In genomic region chr7:102044984-102045673, GRCh38 we compare ENCODE assay signal across 8 cellular contexts.
DNase-seq lines count a peak whose midpoint lies in the region; ATAC-seq and TF ChIP-seq lines count a peak whose summit lies in the region.

No MANE protein-coding gene starts in this region.

- H3K27me3 ChIP-seq in CD4-positive, alpha-beta memory T cell (ENCODE audit: insufficient read depth, low read length), result no peaks in the 10 kb centered on the region

- H3K9me3 Mint-ChIP-seq in stimulated activated naive B cell treated with anti-CD40 and anti-IgM and Interleukin-4, amounts not matched to agents 10 μg/mL and 1 μg/mL and 100 μg/mL, for 72 hours, result peaks cover 0 to 1% of the 10 kb centered on the region in 2 donors
- no peaks in the 10 kb centered on the region for H3K9me3 Mint-ChIP-seq in CD4-positive, alpha-beta memory T cell

- H3K4me3 ChIP-seq in CD4-positive, alpha-beta memory T cell (ENCODE audit: low read length in 2 of 2), result no peak overlapping the region

- H3K27ac Mint-ChIP-seq in stimulated activated naive B cell treated with anti-CD40 and anti-IgM and Interleukin-4, amounts not matched to agents 10 μg/mL and 1 μg/mL and 100 μg/mL, for 72 hours, result peak overlapping the region; percentile 51
- no peak overlapping the region for H3K27ac Mint-ChIP-seq in CD4-positive, alpha-beta memory T cell

- H3K36me3 ChIP-seq in CD4-positive, alpha-beta memory T cell (ENCODE audit: insufficient read depth, low read length), result no peaks in the 10 kb centered on the region

- CTCF ChIA-PET in CD4-positive, alpha-beta memory T cell (lab: Charles Lee; ENCODE audit: partially characterized antibody), result no interaction called here

- ATAC-seq in SK-N-SH treated with all-trans-retinoic acid at 6 μM for 48 hours, result peak; percentile 92
- peak; percentile 33 to 60 for ATAC-seq in stimulated activated naive B cell treated with anti-CD40 and anti-IgM and Interleukin-4, amounts not matched to agents 10 μg/mL and 1 μg/mL and 100 μg/mL, for 72 hours (replicated peaks)
- ATAC-seq in GM18861 (IDR thresholded peaks at IDR 0.05; ENCODE audit: unreplicated experiment), result no peak
- ATAC-seq in GM21825 (IDR thresholded peaks at IDR 0.05; ENCODE audit: unreplicated experiment), result no peak

- peak; percentile 47 to 55 for DNase-seq in SHP77 (lab: John Stamatoyannopoulos, UW)
- no peak for DNase-seq in SHP77 treated with DMSO at 0.1 percent for 48 hours (lab: John Stamatoyannopoulos, UW)
- DNase-seq in hepatic stellate cell (ENCODE audit: low spot score), result peak; percentile 54
- DNase-seq in stimulated activated naive B cell treated with anti-CD40 and anti-IgM and Interleukin-4, amounts not matched to agents 10 μg/mL and 1 μg/mL and 100 μg/mL, for 72 hours, result no peak
- DNase-seq in CD4-positive, alpha-beta memory T cell, result no peak

- H3K4me3 Mint-ChIP-seq in stimulated activated naive B cell treated with anti-CD40 and anti-IgM and Interleukin-4, amounts not matched to agents 10 μg/mL and 1 μg/mL and 100 μg/mL, for 72 hours, result peak overlapping the region; percentile 61 to 64
- H3K4me3 Mint-ChIP-seq in CD4-positive, alpha-beta memory T cell, result no peak overlapping the region

- H3K27me3 Mint-ChIP-seq in stimulated activated naive B cell treated with anti-CD40 and anti-IgM and Interleukin-4, amounts not matched to agents 10 μg/mL and 1 μg/mL and 100 μg/mL, for 72 hours, result no peaks in the 10 kb centered on the region
- no peaks in the 10 kb centered on the region for H3K27me3 Mint-ChIP-seq in CD4-positive, alpha-beta memory T cell

- no peaks in the 10 kb centered on the region for H3K9me3 ChIP-seq in CD4-positive, alpha-beta memory T cell (ENCODE audit: control insufficient read depth in 1 of 2, low read length in 2 of 2)

- intact Hi-C loops in CD4-positive, alpha-beta memory T cell (cut with micrococcal nuclease), result no loop called here

- H3K4me1 Mint-ChIP-seq in stimulated activated naive B cell treated with anti-CD40 and anti-IgM and Interleukin-4, amounts not matched to agents 10 μg/mL and 1 μg/mL and 100 μg/mL, for 72 hours, result peaks cover 43 to 65% of the 10 kb centered on the region in 2 donors
- H3K4me1 Mint-ChIP-seq in CD4-positive, alpha-beta memory T cell, result peaks cover 0 to 6% (median 2%) of the 10 kb centered on the region in 4 donors

- peaks cover 3 to 33% of the 10 kb centered on the region in 2 donors for H3K36me3 Mint-ChIP-seq in stimulated activated naive B cell treated with anti-CD40 and anti-IgM and Interleukin-4, amounts not matched to agents 10 μg/mL and 1 μg/mL and 100 μg/mL, for 72 hours
- H3K36me3 Mint-ChIP-seq in CD4-positive, alpha-beta memory T cell, result peaks cover 5 to 8% of the 10 kb centered on the region in 2 donors

- H3K4me1 ChIP-seq in CD4-positive, alpha-beta memory T cell (ENCODE audit: insufficient read depth, low read length), result no peaks in the 10 kb centered on the region

- no peak overlapping the region for H3K27ac ChIP-seq in CD4-positive, alpha-beta memory T cell (ENCODE audit: low read depth, low read length)

- POLR2A ChIA-PET in CD4-positive, alpha-beta memory T cell (lab: Charles Lee; ENCODE audit: partially characterized antibody), result no interaction called here

TF ChIP-seq in SK-N-SH treated with all-trans-retinoic acid at 6 μM for 48 hours, 23 proteins besides CTCF, POLR2A, EP300 and RAD21:
- TF ChIP-seq ISL1 (CRISPR knock-in tag; IDR thresholded peaks at IDR 0.05), result peak; percentile 65; the same call in 1 of the 2 replicates
- TF ChIP-seq ZNF70 (CRISPR knock-in tag; IDR thresholded peaks at IDR 0.05), result no peak
- peak; percentile 98 for TF ChIP-seq TCF4 (CRISPR knock-in tag; IDR thresholded peaks at IDR 0.05; ENCODE audit: borderline replicate concordance)
- peak; percentile 87 for TF ChIP-seq PATZ1 (CRISPR knock-in tag; IDR thresholded peaks at IDR 0.05; ENCODE audit: borderline replicate concordance)
- 0 out of 2 replicates have a peak, but pooled peaks have one; percentile 41 for TF ChIP-seq ZC3H10 (CRISPR knock-in tag; IDR thresholded peaks at IDR 0.05)
- no peak for TF ChIP-seq BACH2 (CRISPR knock-in tag; IDR thresholded peaks at IDR 0.05; ENCODE audit: borderline replicate concordance)
- peak; percentile 95 for TF ChIP-seq TSHZ2 (CRISPR knock-in tag; IDR thresholded peaks at IDR 0.05)

Comparison
In these comparisons a context has a peak if more than half of its experiments do, and no peak if none do; other contexts are left out.
1. DNase-seq: peak in SHP77 (2 of 2) and hepatic stellate cell (single experiment); none in SHP77 treated with DMSO at 0.1 percent for 48 hours (single experiment), stimulated activated naive B cell treated with anti-CD40 and anti-IgM and Interleukin-4, amounts not matched to agents 10 μg/mL and 1 μg/mL and 100 μg/mL, for 72 hours (single experiment) and CD4-positive, alpha-beta memory T cell (0 of 5).
2. ATAC-seq: peak in SK-N-SH treated with all-trans-retinoic acid at 6 μM for 48 hours (single experiment) and stimulated activated naive B cell treated with anti-CD40 and anti-IgM and Interleukin-4, amounts not matched to agents 10 μg/mL and 1 μg/mL and 100 μg/mL, for 72 hours (2 of 2); none in GM18861 (single experiment) and GM21825 (single experiment).
3. H3K4me3 Mint-ChIP-seq: peak in stimulated activated naive B cell treated with anti-CD40 and anti-IgM and Interleukin-4, amounts not matched to agents 10 μg/mL and 1 μg/mL and 100 μg/mL, for 72 hours (2 of 2); none in CD4-positive, alpha-beta memory T cell (0 of 8).